Comparison of ENCODE assay signal across 1 cellular context in genomic region chr1:101005191-101005590, GRCh38.
TF ChIP-seq lines count a peak whose summit lies in the region.

No MANE protein-coding gene starts in this region.

TF ChIP-seq in GM23338, 12 proteins besides CTCF, POLR2A, EP300 and RAD21 (continued from another document):
- TF ChIP-seq, protein P1, sequence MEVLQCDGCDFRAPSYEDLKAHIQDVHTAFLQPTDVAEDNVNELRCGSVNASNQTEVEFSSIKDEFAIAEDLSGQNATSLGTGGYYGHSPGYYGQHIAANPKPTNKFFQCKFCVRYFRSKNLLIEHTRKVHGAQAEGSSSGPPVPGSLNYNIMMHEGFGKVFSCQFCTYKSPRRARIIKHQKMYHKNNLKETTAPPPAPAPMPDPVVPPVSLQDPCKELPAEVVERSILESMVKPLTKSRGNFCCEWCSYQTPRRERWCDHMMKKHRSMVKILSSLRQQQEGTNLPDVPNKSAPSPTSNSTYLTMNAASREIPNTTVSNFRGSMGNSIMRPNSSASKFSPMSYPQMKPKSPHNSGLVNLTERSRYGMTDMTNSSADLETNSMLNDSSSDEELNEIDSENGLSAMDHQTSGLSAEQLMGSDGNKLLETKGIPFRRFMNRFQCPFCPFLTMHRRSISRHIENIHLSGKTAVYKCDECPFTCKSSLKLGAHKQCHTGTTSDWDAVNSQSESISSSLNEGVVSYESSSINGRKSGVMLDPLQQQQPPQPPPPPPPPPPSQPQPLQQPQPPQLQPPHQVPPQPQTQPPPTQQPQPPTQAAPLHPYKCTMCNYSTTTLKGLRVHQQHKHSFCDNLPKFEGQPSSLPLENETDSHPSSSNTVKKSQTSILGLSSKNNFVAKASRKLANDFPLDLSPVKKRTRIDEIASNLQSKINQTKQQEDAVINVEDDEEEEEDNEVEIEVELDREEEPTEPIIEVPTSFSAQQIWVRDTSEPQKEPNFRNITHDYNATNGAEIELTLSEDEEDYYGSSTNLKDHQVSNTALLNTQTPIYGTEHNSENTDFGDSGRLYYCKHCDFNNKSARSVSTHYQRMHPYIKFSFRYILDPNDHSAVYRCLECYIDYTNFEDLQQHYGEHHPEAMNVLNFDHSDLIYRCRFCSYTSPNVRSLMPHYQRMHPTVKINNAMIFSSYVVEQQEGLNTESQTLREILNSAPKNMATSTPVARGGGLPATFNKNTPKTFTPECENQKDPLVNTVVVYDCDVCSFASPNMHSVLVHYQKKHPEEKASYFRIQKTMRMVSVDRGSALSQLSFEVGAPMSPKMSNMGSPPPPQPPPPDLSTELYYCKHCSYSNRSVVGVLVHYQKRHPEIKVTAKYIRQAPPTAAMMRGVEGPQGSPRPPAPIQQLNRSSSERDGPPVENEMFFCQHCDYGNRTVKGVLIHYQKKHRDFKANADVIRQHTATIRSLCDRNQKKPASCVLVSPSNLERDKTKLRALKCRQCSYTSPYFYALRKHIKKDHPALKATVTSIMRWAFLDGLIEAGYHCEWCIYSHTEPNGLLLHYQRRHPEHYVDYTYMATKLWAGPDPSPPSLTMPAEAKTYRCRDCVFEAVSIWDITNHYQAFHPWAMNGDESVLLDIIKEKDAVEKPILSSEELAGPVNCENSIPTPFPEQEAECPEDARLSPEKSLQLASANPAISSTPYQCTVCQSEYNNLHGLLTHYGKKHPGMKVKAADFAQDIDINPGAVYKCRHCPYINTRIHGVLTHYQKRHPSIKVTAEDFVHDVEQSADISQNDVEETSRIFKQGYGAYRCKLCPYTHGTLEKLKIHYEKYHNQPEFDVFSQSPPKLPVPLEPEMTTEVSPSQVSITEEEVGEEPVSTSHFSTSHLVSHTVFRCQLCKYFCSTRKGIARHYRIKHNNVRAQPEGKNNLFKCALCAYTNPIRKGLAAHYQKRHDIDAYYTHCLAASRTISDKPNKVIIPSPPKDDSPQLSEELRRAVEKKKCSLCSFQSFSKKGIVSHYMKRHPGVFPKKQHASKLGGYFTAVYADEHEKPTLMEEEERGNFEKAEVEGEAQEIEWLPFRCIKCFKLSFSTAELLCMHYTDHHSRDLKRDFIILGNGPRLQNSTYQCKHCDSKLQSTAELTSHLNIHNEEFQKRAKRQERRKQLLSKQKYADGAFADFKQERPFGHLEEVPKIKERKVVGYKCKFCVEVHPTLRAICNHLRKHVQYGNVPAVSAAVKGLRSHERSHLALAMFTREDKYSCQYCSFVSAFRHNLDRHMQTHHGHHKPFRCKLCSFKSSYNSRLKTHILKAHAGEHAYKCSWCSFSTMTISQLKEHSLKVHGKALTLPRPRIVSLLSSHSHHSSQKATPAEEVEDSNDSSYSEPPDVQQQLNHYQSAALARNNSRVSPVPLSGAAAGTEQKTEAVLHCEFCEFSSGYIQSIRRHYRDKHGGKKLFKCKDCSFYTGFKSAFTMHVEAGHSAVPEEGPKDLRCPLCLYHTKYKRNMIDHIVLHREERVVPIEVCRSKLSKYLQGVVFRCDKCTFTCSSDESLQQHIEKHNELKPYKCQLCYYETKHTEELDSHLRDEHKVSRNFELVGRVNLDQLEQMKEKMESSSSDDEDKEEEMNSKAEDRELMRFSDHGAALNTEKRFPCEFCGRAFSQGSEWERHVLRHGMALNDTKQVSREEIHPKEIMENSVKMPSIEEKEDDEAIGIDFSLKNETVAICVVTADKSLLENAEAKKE (CRISPR knock-in tag; IDR thresholded peaks at IDR 0.05) = no peak
